ENCODE assay signal across 19 cellular contexts in genomic region chr16:1601489-1601888, GRCh38. TPM values are rescaled to one million over a fixed set of nuclear protein-coding genes. Genes with fewer than 3 reads are reported as not detected.
A peak's percentile ranks its signal among the peaks of the same experiment; 100 is the strongest.
DNase-seq lines count a peak whose midpoint lies in the region; ATAC-seq and TF ChIP-seq lines count a peak whose summit lies in the region.
"Had no signal": no experiment of that assay in that cellular context is flagged by ENCODE, and none has a peak within 500 bp of the region (broad histone marks: within the 10 kb centered on the region; RNA-seq: fewer than 3 reads in every experiment).

No MANE protein-coding gene starts in this region.

- ATAC-seq in lower lobe of right lung (peak; percentile 92 to 95), HG03039 (IDR thresholded peaks at IDR 0.05; ENCODE audit: unreplicated experiment) (no peak), GM18502 (IDR thresholded peaks at IDR 0.05; ENCODE audit: poor library complexity, unreplicated experiment) (no peak)
- ATAC-seq: HCT116 had no signal

- CTCF ChIA-PET in activated naive CD4-positive, alpha-beta T cell treated with anti-CD3 and anti-CD28 coated beads, Interleukin-2, amount 10 ng/mL, durations not matched to agents 7 days and 5 days (lab: Charles Lee), result interaction anchor here (0.6 kb wide), 1 partner anchor 67 kb away, joined by 3 read pairs; no protein-coding TSS in a partner anchor

- H3K4me1 ChIP-seq in endodermal cell (ENCODE audit: control insufficient read depth, insufficient read depth, low read length), result no peaks in the 10 kb centered on the region
- H3K4me1 ChIP-seq in lower lobe of right lung, result peaks cover 13% of the 10 kb centered on the region
- H3K4me1 ChIP-seq: BE2C had no signal

- H3K4me3 Mint-ChIP-seq in endodermal cell (no peak overlapping the region), progenitor cell of endocrine pancreas (ENCODE audit: low read depth) (no peak overlapping the region)
- no peak overlapping the region for H3K4me3 Mint-ChIP-seq in activated naive CD4-positive, alpha-beta T cell treated with anti-CD3 and anti-CD28 coated beads, Interleukin-2, amount 10 ng/mL, durations not matched to agents 7 days and 5 days
- H3K4me3 Mint-ChIP-seq: CD4-positive, CD25-positive, alpha-beta regulatory T cell; CD8-positive, alpha-beta memory T cell; HFFc6 had no signal

- no peak for TF ChIP-seq CTCF in endodermal cell (conservative IDR thresholded peaks at IDR 0.05)
- no peak for TF ChIP-seq CTCF in lower lobe of right lung (IDR thresholded peaks at IDR 0.05)
- no peak for TF ChIP-seq CTCF in progenitor cell of endocrine pancreas (IDR thresholded peaks at IDR 0.05; ENCODE audit: unreplicated experiment)

- peaks cover 4% of the 10 kb centered on the region for H3K4me1 Mint-ChIP-seq in endodermal cell
- no peaks in the 10 kb centered on the region for H3K4me1 Mint-ChIP-seq in progenitor cell of endocrine pancreas (ENCODE audit: low read depth)
- H3K4me1 Mint-ChIP-seq in activated naive CD4-positive, alpha-beta T cell treated with anti-CD3 and anti-CD28 coated beads, Interleukin-2, amount 10 ng/mL, durations not matched to agents 7 days and 5 days, result no peaks in the 10 kb centered on the region
- H3K4me1 Mint-ChIP-seq: CD8-positive, alpha-beta memory T cell had no signal

- H3K27ac ChIP-seq in endodermal cell (ENCODE audit: low read depth, low read length), result no peak overlapping the region
- peak overlapping the region; percentile 71 for H3K27ac ChIP-seq in lower lobe of right lung

- WGBS in endodermal cell (ENCODE audit: insufficient coverage in 1 of 2, insufficient read length in 1 of 2), 2 experiments, result 95 to 96% methylated on average over 5 to 6 of the region's 6 CpGs

- intact Hi-C loops in lower lobe of right lung (cut with DNase I), result no loop called here

- peaks cover 23% of the 10 kb centered on the region for H3K9me3 Mint-ChIP-seq in endodermal cell
- H3K9me3 Mint-ChIP-seq in progenitor cell of endocrine pancreas (ENCODE audit: low read depth), result no peaks in the 10 kb centered on the region
- H3K9me3 Mint-ChIP-seq in activated naive CD4-positive, alpha-beta T cell treated with anti-CD3 and anti-CD28 coated beads, Interleukin-2, amount 10 ng/mL, durations not matched to agents 7 days and 5 days, result no peaks in the 10 kb centered on the region
- H3K9me3 Mint-ChIP-seq: CD8-positive, alpha-beta memory T cell; HFFc6 had no signal

- H3K27me3 Mint-ChIP-seq in endodermal cell (ENCODE audit: insufficient read depth) (no peaks in the 10 kb centered on the region), progenitor cell of endocrine pancreas (no peaks in the 10 kb centered on the region)
- H3K27me3 Mint-ChIP-seq in activated naive CD4-positive, alpha-beta T cell treated with anti-CD3 and anti-CD28 coated beads, Interleukin-2, amount 10 ng/mL, durations not matched to agents 7 days and 5 days, result no peaks in the 10 kb centered on the region
- H3K27me3 Mint-ChIP-seq: CD4-positive, CD25-positive, alpha-beta regulatory T cell had no signal

- H3K27me3 ChIP-seq in endodermal cell (ENCODE audit: control insufficient read depth, insufficient read depth, low read length, poor library complexity, severe bottlenecking), result no peaks in the 10 kb centered on the region
- H3K27me3 ChIP-seq in lower lobe of right lung (ENCODE audit: low read depth), result no peaks in the 10 kb centered on the region
- H3K27me3 ChIP-seq: BE2C had no signal

- H3K4me3 ChIP-seq in endodermal cell (ENCODE audit: low read length), result no peak overlapping the region
- H3K4me3 ChIP-seq in lower lobe of right lung, result peak overlapping the region; percentile 27

- H3K36me3 Mint-ChIP-seq in endodermal cell (ENCODE audit: low read depth) (peaks cover 56% of the 10 kb centered on the region), progenitor cell of endocrine pancreas (ENCODE audit: insufficient read depth) (peaks cover 36% of the 10 kb centered on the region)
- H3K36me3 Mint-ChIP-seq in activated naive CD4-positive, alpha-beta T cell treated with anti-CD3 and anti-CD28 coated beads, Interleukin-2, amount 10 ng/mL, durations not matched to agents 7 days and 5 days, result peaks cover 6% of the 10 kb centered on the region

- H3K27ac Mint-ChIP-seq in endodermal cell (peak overlapping the region; percentile 48), progenitor cell of endocrine pancreas (peak overlapping the region; percentile 3)
- no peak overlapping the region for H3K27ac Mint-ChIP-seq in activated naive CD4-positive, alpha-beta T cell treated with anti-CD3 and anti-CD28 coated beads, Interleukin-2, amount 10 ng/mL, durations not matched to agents 7 days and 5 days
- H3K27ac Mint-ChIP-seq: CD4-positive, CD25-positive, alpha-beta regulatory T cell; HFFc6 had no signal

- H3K9me3 ChIP-seq in endodermal cell (ENCODE audit: control insufficient read depth, low read length) (peaks cover 21% of the 10 kb centered on the region), lower lobe of right lung (no peaks in the 10 kb centered on the region)
- H3K9me3 ChIP-seq: BE2C had no signal

- peaks cover 14% of the 10 kb centered on the region for H3K36me3 ChIP-seq in endodermal cell (ENCODE audit: control insufficient read depth, insufficient read depth, low read length)
- H3K36me3 ChIP-seq in lower lobe of right lung, result peaks cover 8% of the 10 kb centered on the region
- H3K36me3 ChIP-seq: BE2C had no signal

- DNase-seq in endodermal cell (no peak), lower lobe of right lung (no peak), progenitor cell of endocrine pancreas (ENCODE audit: low spot score, unreplicated experiment) (no peak), DMS79 treated with DMSO at 0.1 percent for 48 hours (lab: John Stamatoyannopoulos, UW) (no peak)
- no peak for DNase-seq in activated naive CD4-positive, alpha-beta T cell treated with anti-CD3 and anti-CD28 coated beads, Interleukin-2, amount 10 ng/mL, durations not matched to agents 7 days and 5 days
- DNase-seq: ACHN; BE2C; C1 segment of cervical spinal cord; CD4-positive, CD25-positive, alpha-beta regulatory T cell; CD8-positive, alpha-beta memory T cell; COR-L47; DMS 273 treated with DMSO at 0.1 percent for 48 hours; DMS53; GOT3; H7; HFFc6 had no signal

- no peak overlapping the region for H3K9ac ChIP-seq in endodermal cell (ENCODE audit: extremely low read depth, low read length, poor library complexity, severe bottlenecking)

RNA-seq across cellular contexts. Expression of gene IFT140, which starts 10.4 kb away (rescaled TPM):
- total RNA-seq in endodermal cell (10 to 100 TPM; 43.0 to 58.9 TPM), lower lobe of right lung (42.2 TPM), progenitor cell of endocrine pancreas (75.2 and 85.3 TPM in 2 replicates)
- polyA plus RNA-seq in endodermal cell (2013, experiment 1 of 2), result 44.2 TPM
- 38.1 TPM for polyA plus RNA-seq in endodermal cell (2013, experiment 2 of 2)

RNA-seq across cellular contexts. Expression of gene CRAMP1, which starts 10.7 kb away (rescaled TPM):
- total RNA-seq in endodermal cell (10 to 100 TPM; 29.2 to 40.0 TPM), lower lobe of right lung (24.1 TPM), progenitor cell of endocrine pancreas (58.3 and 61.3 TPM in 2 replicates)
- 22.5 TPM for polyA plus RNA-seq in endodermal cell (2013, experiment 1 of 2)
- 19.3 TPM for polyA plus RNA-seq in endodermal cell (2013, experiment 2 of 2)

Comparison
In these comparisons a context has a peak if more than half of its experiments do, and no peak if none do; other contexts are left out.
1. ATAC-seq: peak in lower lobe of right lung (2 of 2); none in HG03039 (single experiment) and GM18502 (single experiment).